In the genomic region with DNA sequence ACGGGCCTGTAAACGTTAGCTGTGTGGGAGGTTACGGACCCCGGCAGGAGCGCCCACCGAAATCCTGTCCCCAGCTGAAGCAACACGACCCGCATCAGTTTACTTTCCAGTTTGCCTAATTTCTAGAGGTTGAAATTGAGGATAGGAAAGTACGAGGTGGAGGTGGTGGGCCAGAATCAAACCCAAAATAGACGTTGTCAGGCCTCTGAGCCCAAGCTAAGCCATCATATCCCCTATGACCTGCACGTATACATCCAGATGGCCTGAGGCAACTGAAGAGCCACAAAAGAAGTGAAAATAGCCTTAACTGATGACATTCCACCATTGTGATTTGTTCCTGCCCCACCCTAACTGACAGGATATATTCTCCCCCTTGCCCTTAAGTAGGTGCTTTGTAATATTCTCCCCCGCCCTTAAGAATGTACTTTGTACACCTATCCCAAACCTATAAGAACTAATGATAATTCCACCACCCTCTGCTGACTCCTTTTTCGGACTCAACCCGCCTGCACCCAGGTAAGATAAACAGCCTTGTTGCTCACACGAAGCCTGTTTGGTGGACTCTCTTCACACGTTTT, we compare ENCODE assay signal across 8 cellular contexts. TPM values are rescaled to one million over a fixed set of nuclear protein-coding genes. Genes with fewer than 3 reads are reported as not detected.
DNase-seq lines count a peak whose midpoint lies in the region; ATAC-seq and TF ChIP-seq lines count a peak whose summit lies in the region.
"Not testable (repeated sequence)": the region's sequence is repeated elsewhere in the genome, so short reads cannot be mapped to it uniquely, and the experiment has no call there.

No MANE protein-coding gene starts in this region.

- not testable (repeated sequence) for H3K9me3 ChIP-seq in CD4-positive, alpha-beta T cell (ENCODE audit: control insufficient read depth, low read length); body of pancreas; naive thymus-derived CD4-positive, alpha-beta T cell (ENCODE audit: control insufficient read depth in 2 of 3, low read length in 3 of 3); subcutaneous abdominal adipose tissue (ENCODE audit: control insufficient read depth in 5 of 5, low read length in 5 of 5)

- H3K9me3 Mint-ChIP-seq in CD4-positive, alpha-beta T cell; T-cell; glutamatergic neuron (ENCODE audit: unreplicated experiment); naive thymus-derived CD4-positive, alpha-beta T cell: not testable (repeated sequence)

- H3K27ac Mint-ChIP-seq in CD4-positive, alpha-beta T cell = peak overlapping the region; percentile 95
- H3K27ac Mint-ChIP-seq in T-cell (peak overlapping the region; percentile 93 to 96), glutamatergic neuron (ENCODE audit: unreplicated experiment) (peak overlapping the region; percentile 86)
- peak overlapping the region; percentile 91 to 98 (median 95) for H3K27ac Mint-ChIP-seq in naive thymus-derived CD4-positive, alpha-beta T cell

- intact Hi-C loops in CD4-positive, alpha-beta T cell (cut with DNase I, micrococcal nuclease); body of pancreas (cut with DNase I); naive thymus-derived CD4-positive, alpha-beta T cell (cut with micrococcal nuclease): not testable (repeated sequence)

- H3K4me3 ChIP-seq in body of pancreas (peak overlapping the region in 1 of 2 donors; percentile 24), subcutaneous abdominal adipose tissue (ENCODE audit: low read depth in 1 of 5, low read length in 5 of 5) (peak overlapping the region; percentile 71 to 80 (median 78))
- H3K4me3 ChIP-seq in naive thymus-derived CD4-positive, alpha-beta T cell (ENCODE audit: low read length) = peak overlapping the region; percentile 90

- CTCF ChIA-PET in CD4-positive, alpha-beta T cell (lab: Charles Lee) = interaction anchor here (0.6 to 2.0 kb wide), 6 partner anchors 8 to 273 kb away, joined by 3 to 9 read pairs (median 6); partner anchors contain the start of gene ABCC10
- CTCF ChIA-PET in T-cell (lab: Charles Lee) = interaction anchor here (0.5 to 4.5 kb wide), 12 partner anchors 9 to 1039 kb away, joined by 3 to 53 read pairs (median 5); partner anchors contain the start of genes ABCC10 (in 1 of the 2), CRIP3 (in 1 of the 2) and DNPH1 (in 1 of the 2)
- CTCF ChIA-PET in naive thymus-derived CD4-positive, alpha-beta T cell (lab: Charles Lee) = interaction anchor here (0.8 to 4.1 kb wide), 6 partner anchors 8 to 102 kb away, joined by 3 to 33 read pairs (median 4); no protein-coding TSS in a partner anchor

- TF ChIP-seq CTCF in CD4-positive, alpha-beta T cell (IDR thresholded peaks at IDR 0.05); body of pancreas (IDR thresholded peaks at IDR 0.05); glutamatergic neuron (IDR thresholded peaks at IDR 0.05; ENCODE audit: partially characterized antibody, unreplicated experiment): not testable (repeated sequence)

- H3K4me1 Mint-ChIP-seq in CD4-positive, alpha-beta T cell (ENCODE audit: low read depth) = peaks cover 42% of the 10 kb centered on the region
- H3K4me1 Mint-ChIP-seq in T-cell (peaks cover 35 to 46% (median 45%) of the 10 kb centered on the region in 3 donors), glutamatergic neuron (ENCODE audit: low read depth, unreplicated experiment) (peaks cover 12% of the 10 kb centered on the region)
- H3K4me1 Mint-ChIP-seq in naive thymus-derived CD4-positive, alpha-beta T cell = peaks cover 21 to 49% (median 45%) of the 10 kb centered on the region in 7 donors

- not testable (repeated sequence) for H3K27me3 ChIP-seq in CD4-positive, alpha-beta T cell (ENCODE audit: control insufficient read depth, insufficient read depth, low read length); body of pancreas; naive thymus-derived CD4-positive, alpha-beta T cell (ENCODE audit: control insufficient read depth in 2 of 2, insufficient read depth in 2 of 2, low read length in 2 of 2); subcutaneous abdominal adipose tissue (ENCODE audit: control insufficient read depth in 5 of 5, insufficient read depth in 4 of 5, low read length in 5 of 5)

- H3K9ac ChIP-seq in subcutaneous abdominal adipose tissue (ENCODE audit: low read length in 5 of 5) = peak overlapping the region in 4 of 5 donors; percentile 51 to 72 (median 64)

- ATAC-seq in CD4-positive, alpha-beta T cell (ENCODE audit: poor library complexity); T-cell (replicated peaks in 1 of 4); body of pancreas; naive thymus-derived CD4-positive, alpha-beta T cell: not testable (repeated sequence)
- ATAC-seq in GM21528 (IDR thresholded peaks at IDR 0.05; ENCODE audit: low FRiP score, unreplicated experiment) (peak; percentile 5), HG03342 (IDR thresholded peaks at IDR 0.05; ENCODE audit: unreplicated experiment) (peak; percentile 5)

- H3K36me3 ChIP-seq in body of pancreas (replicated peaks in 1 of 2; ENCODE audit: insufficient read depth in 1 of 2, low read depth in 2 of 2); naive thymus-derived CD4-positive, alpha-beta T cell (ENCODE audit: control insufficient read depth in 2 of 3, insufficient read depth in 3 of 3, low read length in 3 of 3); subcutaneous abdominal adipose tissue (ENCODE audit: control insufficient read depth in 5 of 5, insufficient read depth in 5 of 5, low read length in 5 of 5): not testable (repeated sequence)

- peak overlapping the region; percentile 96 for H3K4me3 Mint-ChIP-seq in CD4-positive, alpha-beta T cell
- H3K4me3 Mint-ChIP-seq in T-cell (peak overlapping the region; percentile 84 to 88 (median 85)), glutamatergic neuron (ENCODE audit: unreplicated experiment) (peak overlapping the region; percentile 85)
- H3K4me3 Mint-ChIP-seq in naive thymus-derived CD4-positive, alpha-beta T cell = peak overlapping the region; percentile 75 to 94 (median 90)

- DNase-seq in CD4-positive, alpha-beta T cell; T-cell; body of pancreas; glutamatergic neuron; naive thymus-derived CD4-positive, alpha-beta T cell: not testable (repeated sequence)

- H3K4me1 ChIP-seq in body of pancreas (peaks cover 38% of the 10 kb centered on the region), subcutaneous abdominal adipose tissue (ENCODE audit: control insufficient read depth in 5 of 5, insufficient read depth in 5 of 5, low read length in 5 of 5) (peaks cover 8 to 24% (median 19%) of the 10 kb centered on the region in 5 donors)
- H3K4me1 ChIP-seq in naive thymus-derived CD4-positive, alpha-beta T cell (ENCODE audit: control insufficient read depth in 2 of 2, insufficient read depth in 2 of 2, low read length in 2 of 2) = peaks cover 20 to 23% of the 10 kb centered on the region in 2 donors

- peaks cover 17% of the 10 kb centered on the region for H3K36me3 Mint-ChIP-seq in CD4-positive, alpha-beta T cell (ENCODE audit: low read depth)
- H3K36me3 Mint-ChIP-seq in T-cell; glutamatergic neuron (ENCODE audit: unreplicated experiment); naive thymus-derived CD4-positive, alpha-beta T cell: not testable (repeated sequence)

- H3K27me3 Mint-ChIP-seq in CD4-positive, alpha-beta T cell; T-cell; glutamatergic neuron (ENCODE audit: unreplicated experiment): not testable (repeated sequence)
- peaks cover 0 to 17% (median 0%) of the 10 kb centered on the region in 5 donors for H3K27me3 Mint-ChIP-seq in naive thymus-derived CD4-positive, alpha-beta T cell

- H3K27ac ChIP-seq in CD4-positive, alpha-beta T cell (ENCODE audit: low read depth, low read length) = peak overlapping the region; percentile 76
- H3K27ac ChIP-seq in body of pancreas = peak overlapping the region; percentile 16 to 78 (median 70)
- peak overlapping the region; percentile 87 for H3K27ac ChIP-seq in naive thymus-derived CD4-positive, alpha-beta T cell (ENCODE audit: low read depth, low read length)
- H3K27ac ChIP-seq in subcutaneous abdominal adipose tissue (ENCODE audit: low read depth, low read length) = peak overlapping the region; percentile 5

- peak in 1 of 3 donors; percentile 3 for TF ChIP-seq POLR2A in body of pancreas (IDR thresholded peaks at IDR 0.05)

- WGBS in body of pancreas, 2 donors = 43 to 48% methylated on average over 16 of the region's 16 CpGs

- POLR2A ChIA-PET in CD4-positive, alpha-beta T cell (lab: Charles Lee) = interaction anchor here (0.6 to 4.0 kb wide), 38 partner anchors 9 to 806 kb away, joined by 3 to 136 read pairs (median 5); partner anchors contain the start of genes ABCC10, CNPY3, CRIP3 and CUL7
- POLR2A ChIA-PET in T-cell (lab: Charles Lee) = interaction anchor here (0.5 to 1.3 kb wide), 9 partner anchors 8 to 398 kb away, joined by 3 to 11 read pairs (median 3); partner anchors contain the start of genes KLC4 (in 1 of the 2) and MRPL2 (in 1 of the 2)
- POLR2A ChIA-PET in naive thymus-derived CD4-positive, alpha-beta T cell (lab: Charles Lee) = interaction anchor here (0.9 to 8.6 kb wide), 18 partner anchors 9 to 441 kb away, joined by 3 to 163 read pairs (median 4); partner anchors contain the start of genes ABCC10, CNPY3, CRIP3 and DLK2

RNA-seq across cellular contexts. Expression of gene ZNF318, which starts 0.6 kb away (rescaled TPM):
- 10 to 100 TPM; 20.4 TPM for total RNA-seq in CD4-positive, alpha-beta T cell
- 10 to 100 TPM; 24.3 to 33.5 (median 26.2) TPM for total RNA-seq in T-cell
- 10 to 100 TPM; 14.0 to 14.5 TPM for total RNA-seq in body of pancreas
- 26.3 TPM for total RNA-seq in glutamatergic neuron (ENCODE audit: unreplicated experiment)
- total RNA-seq in naive thymus-derived CD4-positive, alpha-beta T cell = 10 to 100 TPM; 15.8 to 40.2 (median 28.3) TPM
- 10 to 100 TPM in 1 of 2 donors, 1 to 10 TPM in 1; 6.9 to 12.9 TPM for polyA plus RNA-seq in naive thymus-derived CD4-positive, alpha-beta T cell

RNA-seq across cellular contexts. Expression of gene ABCC10, which starts 57.2 kb away (rescaled TPM):
- total RNA-seq in CD4-positive, alpha-beta T cell = 10 to 100 TPM; 35.7 to 38.5 TPM
- total RNA-seq in T-cell (10 to 100 TPM; 57.8 to 85.4 (median 75.5) TPM), body of pancreas (10 to 100 TPM; 17.1 to 44.5 TPM), glutamatergic neuron (ENCODE audit: unreplicated experiment) (94.8 TPM)
- 10 to 100 TPM; 56.2 to 74.6 (median 60.4) TPM for total RNA-seq in naive thymus-derived CD4-positive, alpha-beta T cell
- 10 to 100 TPM in 1 of 2 donors, 1 to 10 TPM in 1; 9.8 to 18.6 TPM for polyA plus RNA-seq in naive thymus-derived CD4-positive, alpha-beta T cell

Comparison
In these comparisons a context has a peak if more than half of its experiments do, and no peak if none do; other contexts are left out.
1. H3K27ac ChIP-seq: peak in every context shown above with its lines; median percentile 87 in naive thymus-derived CD4-positive, alpha-beta T cell; 76 in CD4-positive, alpha-beta T cell; 70 in body of pancreas; 5 in subcutaneous abdominal adipose tissue.